16 cellular contexts compared by ENCODE assay signal in the genomic region with DNA sequence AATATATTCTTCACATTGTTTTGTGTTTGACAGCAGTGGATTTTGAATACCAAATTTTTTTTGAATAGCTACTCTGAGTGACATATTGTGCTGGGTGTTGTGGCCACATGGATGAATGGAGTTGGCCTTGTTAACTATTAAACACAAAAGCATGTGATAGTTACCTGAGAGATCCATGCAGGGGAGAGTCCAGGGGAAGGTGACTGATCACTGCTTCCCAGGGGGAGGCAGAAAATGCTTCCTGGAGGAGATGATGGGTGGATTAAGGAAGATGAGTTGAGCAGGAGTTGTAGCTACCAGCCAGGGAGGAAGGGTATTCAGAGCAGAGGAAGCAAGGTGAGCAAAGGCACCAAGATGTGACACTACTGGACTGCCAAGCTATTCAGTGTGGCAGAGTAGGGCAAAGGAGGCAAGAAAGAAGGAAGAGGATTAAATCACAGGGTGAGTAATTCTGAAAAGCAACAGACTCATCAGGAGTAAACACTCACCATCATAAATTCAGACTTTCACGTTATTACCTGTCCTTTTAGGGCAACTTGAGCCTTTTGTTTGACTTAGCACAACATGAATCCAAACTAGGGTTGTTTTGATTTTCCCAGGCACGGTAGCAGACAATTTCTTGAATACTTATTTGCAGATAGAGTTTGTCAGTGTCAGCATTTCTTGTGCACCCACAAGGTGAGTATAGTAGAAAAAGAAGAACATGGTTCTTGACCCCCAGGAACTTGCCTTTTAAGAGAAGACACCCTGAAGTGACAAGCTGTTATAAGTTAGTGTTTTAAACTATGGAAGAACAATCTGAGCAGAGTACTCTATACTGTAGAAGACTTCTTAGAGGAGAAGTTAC. TPM values are rescaled to one million over a fixed set of nuclear protein-coding genes. Genes with fewer than 3 reads are reported as not detected.
A peak's percentile ranks its signal among the peaks of the same experiment; 100 is the strongest.
DNase-seq lines count a peak whose midpoint lies in the region; ATAC-seq, FAIRE-seq and TF ChIP-seq lines count a peak whose summit lies in the region.
"Had no signal": no experiment of that assay in that cellular context is flagged by ENCODE, and none has a peak within 500 bp of the region (broad histone marks: within the 10 kb centered on the region; RNA-seq: fewer than 3 reads in every experiment).

No MANE protein-coding gene starts in this region.

- TF ChIP-seq CTCF in Loucy (conservative IDR thresholded peaks at IDR 0.05; ENCODE audit: low read length) (no peak), K562 (IDR thresholded peaks at IDR 0.05 in 2 of 3, conservative IDR thresholded peaks at IDR 0.05 in 1 of 3; ENCODE audit: insufficient read depth in 2 of 3, low read depth in 1 of 3, low read length in 3 of 3) (no peak)

- intact Hi-C loops in K562 (cut with micrococcal nuclease) = loop anchor here (2.0 kb wide), 2 partner anchors 23 to 45 kb away; no protein-coding TSS in a partner anchor

- H3K9ac ChIP-seq in Loucy (ENCODE audit: low read depth, low read length, poor library complexity, severe bottlenecking) (peak overlapping the region; percentile 25), K562 (ENCODE audit: insufficient read depth in 1 of 2, low read depth in 2 of 2, low read length in 2 of 2) (no peak overlapping the region)

- no peak for TF ChIP-seq EP300 in K562 (IDR thresholded peaks at IDR 0.05; ENCODE audit: low read length)

- H3K4me3 ChIP-seq in Loucy (ENCODE audit: low read length, poor library complexity, severe bottlenecking) (peak overlapping the region; percentile 92), K562 (no peak overlapping the region)
- H3K4me3 ChIP-seq: heart left ventricle had no signal

- CTCF ChIA-PET in K562 (lab: Yijun Ruan, JAX; ENCODE audit: low intra/inter-chr PET ratio) = no interaction called here

- peak overlapping the region; percentile 90 for H3K4me2 ChIP-seq in Loucy (ENCODE audit: low read depth, low read length, poor library complexity, severe bottlenecking)
- H3K4me2 ChIP-seq in K562 (ENCODE audit: insufficient read depth, low read length) = no peak overlapping the region; the same call in 1 of the 2 replicates

- H3K9me3 ChIP-seq in Loucy (ENCODE audit: insufficient read depth, low read depth, low read length) = no peaks in the 10 kb centered on the region
- H3K9me3 ChIP-seq in K562 (replicated peaks; ENCODE audit: control insufficient read depth, insufficient read depth, low read depth, low read length) = no peaks in the 10 kb centered on the region
- H3K9me3 ChIP-seq: heart left ventricle had no signal

- peaks cover 41% of the 10 kb centered on the region for H3K36me3 ChIP-seq in Loucy (ENCODE audit: insufficient read depth, low read length)
- H3K36me3 ChIP-seq in K562 (ENCODE audit: control insufficient read depth, insufficient read depth, low read length) = peaks cover 60% of the 10 kb centered on the region

- peak; percentile 56 for FAIRE-seq in K562 (lab: Jason Lieb, UNC)
- FAIRE-seq: H1 had no signal

- TF ChIP-seq RAD21 in K562 (CRISPR knock-in tag; conservative IDR thresholded peaks at IDR 0.05 in 1 of 2, IDR thresholded peaks at IDR 0.05 in 1 of 2) = no peak

- ATAC-seq in K562 = no peak
- ATAC-seq: heart left ventricle had no signal

- H3K27ac ChIP-seq in K562 (ENCODE audit: extremely low read depth, low read depth, low read length) = no peak overlapping the region
- H3K27ac ChIP-seq: C4-2B, WERI-Rb-1 had no signal

- peaks cover 5% of the 10 kb centered on the region for H3K27me3 ChIP-seq in Loucy (ENCODE audit: insufficient read depth, low read length, poor library complexity, severe bottlenecking)
- H3K27me3 ChIP-seq in K562 (ENCODE audit: control insufficient read depth in 2 of 2, insufficient read depth in 2 of 2, low read length in 2 of 2) = no peaks in the 10 kb centered on the region
- H3K27me3 ChIP-seq: heart left ventricle had no signal

- H3K9me1 ChIP-seq in K562 (ENCODE audit: control insufficient read depth, insufficient read depth, low read length) = no peaks in the 10 kb centered on the region

- H2AFZ ChIP-seq in Loucy (ENCODE audit: low read length) (no peak overlapping the region), K562 (ENCODE audit: low read depth, low read length) (no peak overlapping the region)

- DNase-seq in Caki2 (ENCODE audit: low read depth) = peak; percentile 38
- DNase-seq in K562 (ENCODE audit: extremely low read depth in 1 of 4, low spot score in 3 of 4) = no peak
- peak; percentile 22 for DNase-seq in mucosa of gallbladder (ENCODE audit: low spot score)
- DNase-seq in SKM-1 (lab: John Stamatoyannopoulos, UW; ENCODE audit: unreplicated experiment) = no peak
- no peak for DNase-seq in islet precursor cell
- DNase-seq in stimulated activated CD4-positive, alpha-beta T cell treated with anti-CD3 and anti-CD28 coated beads, Interleukin-2, amount 100 ng/mL, for 48 hours = no peak
- DNase-seq in activated gamma-delta T cell (lab: John Stamatoyannopoulos, UW) = no peak
- DNase-seq: activated effector memory CD4-positive, alpha-beta T cell treated with anti-CD3 and anti-CD28 coated beads, Interleukin-2, amount 50 U/mL, for 16 hours; heart left ventricle; Kasumi-1; midbrain; NCI-H226; WERI-Rb-1 had no signal

- POLR2A ChIA-PET in K562 (lab: Yijun Ruan, JAX) = interaction anchor here (1.3 to 1.6 kb wide), 3 partner anchors 9 to 38 kb away, joined by 3 to 5 read pairs (median 4); no protein-coding TSS in a partner anchor

- no TSS peak for BruUV-seq in K562 (replicated peaks; lab: Mats Ljungman, UMichigan)

- in situ Hi-C loops in Caki2 (cut with HindIII; ENCODE audit: low pct_unique_long_range_greater_than_20kb, low sequenced_read_pairs) (no loop called here), K562 (cut with MboI) (no loop called here)

- H3K4me1 ChIP-seq in Loucy (ENCODE audit: insufficient read depth, low read length, poor library complexity, severe bottlenecking) = peaks cover 46% of the 10 kb centered on the region
- H3K4me1 ChIP-seq in K562 (replicated peaks in 1 of 2; ENCODE audit: control insufficient read depth in 2 of 2, insufficient read depth in 2 of 2, low read length in 2 of 2) = peaks cover 17 to 29% of the 10 kb centered on the region in 2 experiments

- WGBS in K562 (ENCODE audit: insufficient coverage, low coverage, missing lambda C conversion rate) = 47% methylated on average over 2 of the region's 2 CpGs

- H4K20me1 ChIP-seq in Loucy (ENCODE audit: insufficient read depth, low read length, poor library complexity, severe bottlenecking) = peaks cover 63% of the 10 kb centered on the region
- peaks cover 33% of the 10 kb centered on the region; the same call in 1 of the 2 replicates for H4K20me1 ChIP-seq in K562 (replicated peaks; ENCODE audit: control insufficient read depth, insufficient read depth, low read length)

- H3F3A ChIP-seq in Loucy (ENCODE audit: low read depth) = no peaks in the 10 kb centered on the region

- no peaks in the 10 kb centered on the region for H3K9me2 ChIP-seq in Loucy (replicated peaks; ENCODE audit: low read depth, low read length)

- H3K79me2 ChIP-seq in Loucy (ENCODE audit: insufficient read depth, low read length) (peaks cover 68% of the 10 kb centered on the region), K562 (ENCODE audit: control insufficient read depth, insufficient read depth, low read length) (peaks cover 83% of the 10 kb centered on the region)

- no peak for TF ChIP-seq POLR2A in K562 (conservative IDR thresholded peaks at IDR 0.05)

TF ChIP-seq in K562, 482 proteins besides CTCF, POLR2A, EP300 and RAD21 (continues in another document):
- TF ChIP-seq, protein P1, sequence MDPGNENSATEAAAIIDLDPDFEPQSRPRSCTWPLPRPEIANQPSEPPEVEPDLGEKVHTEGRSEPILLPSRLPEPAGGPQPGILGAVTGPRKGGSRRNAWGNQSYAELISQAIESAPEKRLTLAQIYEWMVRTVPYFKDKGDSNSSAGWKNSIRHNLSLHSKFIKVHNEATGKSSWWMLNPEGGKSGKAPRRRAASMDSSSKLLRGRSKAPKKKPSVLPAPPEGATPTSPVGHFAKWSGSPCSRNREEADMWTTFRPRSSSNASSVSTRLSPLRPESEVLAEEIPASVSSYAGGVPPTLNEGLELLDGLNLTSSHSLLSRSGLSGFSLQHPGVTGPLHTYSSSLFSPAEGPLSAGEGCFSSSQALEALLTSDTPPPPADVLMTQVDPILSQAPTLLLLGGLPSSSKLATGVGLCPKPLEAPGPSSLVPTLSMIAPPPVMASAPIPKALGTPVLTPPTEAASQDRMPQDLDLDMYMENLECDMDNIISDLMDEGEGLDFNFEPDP (CRISPR knock-in tag; IDR thresholded peaks at IDR 0.05) = no peak
- TF ChIP-seq SMARCA5 (IDR thresholded peaks at IDR 0.05) (no peak), ZNF354B (CRISPR knock-in tag; IDR thresholded peaks at IDR 0.05) (no peak)

RNA-seq across cellular contexts. Expression of a gene that starts 4.2 kb away (rescaled TPM):
- total RNA-seq in Caki2 (2014; rRNA removed; shearing (Covaris generic); ENCODE audit: low replicate concordance) = 143 TPM in 2 replicates
- 356 and 908 TPM in 2 replicates for total RNA-seq in K562 (2011; cell fraction: chromatin; rRNA removed; ENCODE audit: low replicate concordance)
- total RNA-seq in K562 (2011; cell fraction: nucleolus; rRNA removed) = 170 and 219 TPM in 2 replicates
- total RNA-seq in K562 (2011; cell fraction: nucleoplasm; rRNA removed) = 411 and 563 TPM in 2 replicates
- 87.9 and 94.5 TPM in 2 replicates for total RNA-seq in K562 (2014; rRNA removed)
- total RNA-seq in K562 (2014; rRNA removed; fragmentation: Illumina TruSeq; extraction: Trizol) = 156 and 168 TPM in 2 replicates
- 126 and 151 TPM in 2 replicates for total RNA-seq in K562 (2015; rRNA removed; fragmentation: Illumina TruSeq; extraction: Trizol)
- total RNA-seq in K562 (2021) = 143 and 156 TPM in 2 replicates
- 374 and 391 TPM in 2 replicates for polyA plus RNA-seq in K562 (2011; rRNA removed)
- 28.4 and 93.7 TPM in 2 replicates for polyA plus RNA-seq in K562 (2011; cell fraction: cytosol; rRNA removed)
- 370 and 950 TPM in 2 replicates for polyA plus RNA-seq in K562 (2011; cell fraction: nucleus; rRNA removed)
- 91.8 and 133 TPM in 2 replicates for polyA plus RNA-seq in K562 (2012)
- polyA plus RNA-seq in K562 (2014; fragmentation: Illumina TruSeq; extraction: Trizol) = 149 and 205 TPM in 2 replicates
- 100 to 1,000 TPM; 143 to 220 TPM for polyA plus RNA-seq in K562 (2014; fragmentation: Nextera tagmentation; extraction: Ambion mirVana)
- polyA plus RNA-seq in K562 (2014; rRNA removed) = 183 and 199 TPM in 2 replicates
- polyA minus RNA-seq in K562 (2011; rRNA and poly(A)+ RNA removed) = 160 and 229 TPM in 2 replicates
- 73.7 and 85.6 TPM in 2 replicates for polyA minus RNA-seq in K562 (2011; cell fraction: cytosol; rRNA and poly(A)+ RNA removed)
- polyA minus RNA-seq in K562 (2011; cell fraction: nucleus; rRNA and poly(A)+ RNA removed) = 188 and 382 TPM in 2 replicates
- total RNA-seq in mucosa of gallbladder = 228 TPM

Comparison
In these comparisons a context has a peak if more than half of its experiments do, and no peak if none do; other contexts are left out.
1. DNase-seq: peak in Caki2 (single experiment) and mucosa of gallbladder (single experiment); none in K562 (0 of 4), SKM-1 (single experiment), islet precursor cell (single experiment), stimulated activated CD4-positive, alpha-beta T cell treated with anti-CD3 and anti-CD28 coated beads, Interleukin-2, amount 100 ng/mL, for 48 hours (0 of 2) and activated gamma-delta T cell (single experiment).